ENCODE assay signal across 11 cellular contexts in genomic region chr10:80598084-80598798, GRCh38.
DNase-seq lines count a peak whose midpoint lies in the region; ATAC-seq, FAIRE-seq and TF ChIP-seq lines count a peak whose summit lies in the region.
"Had no signal": no experiment of that assay in that cellular context is flagged by ENCODE, and none has a peak within 500 bp of the region (broad histone marks: within the 10 kb centered on the region; RNA-seq: fewer than 3 reads in every experiment).

No MANE protein-coding gene starts in this region.

- no peak overlapping the region for H3K4me3 ChIP-seq in DOHH2 (ENCODE audit: low read length)
- H3K4me3 ChIP-seq in CD8-positive, alpha-beta T cell (ENCODE audit: low read depth, low read length): no peak overlapping the region
- H3K4me3 ChIP-seq: right atrium auricular region had no signal

- peaks cover 22% of the 10 kb centered on the region for H3K4me1 ChIP-seq in DOHH2 (ENCODE audit: control insufficient read depth, low read length)
- H3K4me1 ChIP-seq in CD8-positive, alpha-beta T cell (ENCODE audit: insufficient read depth, low read length): no peaks in the 10 kb centered on the region
- H3K4me1 ChIP-seq: right atrium auricular region had no signal

- H3K36me3 Mint-ChIP-seq in WTC11: no peaks in the 10 kb centered on the region
- H3K36me3 Mint-ChIP-seq in CD8-positive, alpha-beta T cell: no peaks in the 10 kb centered on the region

- ATAC-seq in GM19452 (IDR thresholded peaks at IDR 0.05; ENCODE audit: unreplicated experiment) (peak; percentile 50), HG03025 (IDR thresholded peaks at IDR 0.05; ENCODE audit: low FRiP score, unreplicated experiment) (peak; percentile 77), WTC11 (no peak)
- no peak for ATAC-seq in CD8-positive, alpha-beta T cell

- no peaks in the 10 kb centered on the region for H3K27me3 Mint-ChIP-seq in WTC11 (ENCODE audit: low read depth)
- H3K27me3 Mint-ChIP-seq in CD8-positive, alpha-beta T cell (ENCODE audit: low read depth): no peaks in the 10 kb centered on the region

- H3K27ac Mint-ChIP-seq in WTC11: no peak overlapping the region
- no peak overlapping the region for H3K27ac Mint-ChIP-seq in CD8-positive, alpha-beta T cell

- H3F3A ChIP-seq in DOHH2 (ENCODE audit: control insufficient read depth, insufficient read depth): peaks cover 7% of the 10 kb centered on the region

- no peaks in the 10 kb centered on the region for H4K20me1 ChIP-seq in DOHH2 (ENCODE audit: control insufficient read depth, insufficient read depth, low read depth, low read length)

- H3K9me3 ChIP-seq in DOHH2 (ENCODE audit: control insufficient read depth, insufficient read depth, low read length): no peaks in the 10 kb centered on the region
- H3K9me3 ChIP-seq in CD8-positive, alpha-beta T cell (ENCODE audit: low read length): no peaks in the 10 kb centered on the region
- H3K9me3 ChIP-seq: right atrium auricular region had no signal

- CTCF ChIA-PET in WTC11 (lab: Charles Lee): interaction anchor here (1.1 to 4.0 kb wide), 11 partner anchors 20 to 341 kb away, joined by 3 to 49 read pairs (median 5); no protein-coding TSS in a partner anchor
- CTCF ChIA-PET in CD8-positive, alpha-beta T cell (lab: Charles Lee): interaction anchor here (0.8 to 4.5 kb wide), 6 partner anchors 11 to 220 kb away, joined by 3 to 22 read pairs (median 10); no protein-coding TSS in a partner anchor

- DNase-seq in NOMO-1 treated with DMSO at 0.1 percent for 48 hours (lab: John Stamatoyannopoulos, UW; ENCODE audit: unreplicated experiment): peak; percentile 75
- no peak for DNase-seq in WTC11 (ENCODE audit: low spot score)
- no peak for DNase-seq in CD8-positive, alpha-beta T cell
- no peak for DNase-seq in stimulated activated CD4-positive, alpha-beta T cell treated with anti-CD3 and anti-CD28 coated beads, Interleukin-4, amount 100 ng/mL, for 4 hours
- DNase-seq in urothelium cell line (ENCODE audit: low spot score): no peak
- DNase-seq: activated CD4-positive, alpha-beta T cell treated with anti-CD3 and anti-CD28 coated beads, Interleukin-2, amount 50 U/mL, for 4 hours; amygdala had no signal

- intact Hi-C loops in CD8-positive, alpha-beta T cell (cut with DNase I, micrococcal nuclease): no loop called here

- H3K36me3 ChIP-seq in DOHH2 (ENCODE audit: control insufficient read depth, low read length): no peaks in the 10 kb centered on the region
- no peaks in the 10 kb centered on the region for H3K36me3 ChIP-seq in CD8-positive, alpha-beta T cell (ENCODE audit: insufficient read depth, low read length)
- H3K36me3 ChIP-seq: right atrium auricular region had no signal

- POLR2A ChIA-PET in WTC11 (lab: Charles Lee): no interaction called here
- POLR2A ChIA-PET in CD8-positive, alpha-beta T cell (lab: Charles Lee): no interaction called here

- TF ChIP-seq CTCF in DOHH2 (IDR thresholded peaks at IDR 0.05; ENCODE audit: low read depth, low read length, poor library complexity, severe bottlenecking): no peak
- no peak for TF ChIP-seq CTCF in WTC11 (IDR thresholded peaks at IDR 0.05)
- TF ChIP-seq CTCF in CD8-positive, alpha-beta T cell (IDR thresholded peaks at IDR 0.05): no peak

- H3K9me3 Mint-ChIP-seq in WTC11: peaks cover 5% of the 10 kb centered on the region
- no peaks in the 10 kb centered on the region for H3K9me3 Mint-ChIP-seq in CD8-positive, alpha-beta T cell

- H3K9me2 ChIP-seq in DOHH2 (replicated peaks; ENCODE audit: control insufficient read depth, low read length): no peaks in the 10 kb centered on the region

- no peaks in the 10 kb centered on the region for H3K79me2 ChIP-seq in DOHH2 (ENCODE audit: control insufficient read depth, low read length)

- no peak for FAIRE-seq in urothelium cell line (lab: Jason Lieb, UNC)

- peak overlapping the region; percentile 15 for H3K27ac ChIP-seq in DOHH2 (ENCODE audit: low read depth, low read length)
- no peak overlapping the region for H3K27ac ChIP-seq in CD8-positive, alpha-beta T cell (ENCODE audit: low read depth, low read length)
- H3K27ac ChIP-seq: right atrium auricular region had no signal

- peak overlapping the region; percentile 24 for H3K4me2 ChIP-seq in DOHH2 (ENCODE audit: low read length)

- H3K4me3 Mint-ChIP-seq in WTC11: no peak overlapping the region
- H3K4me3 Mint-ChIP-seq in CD8-positive, alpha-beta T cell: no peak overlapping the region

- H3K4me1 Mint-ChIP-seq in WTC11: 0 out of 2 replicates have a peak, but pooled peaks cover 5% of the 10 kb centered on the region
- H3K4me1 Mint-ChIP-seq in CD8-positive, alpha-beta T cell (ENCODE audit: low read depth): no peaks in the 10 kb centered on the region

- H3K27me3 ChIP-seq in DOHH2 (ENCODE audit: control insufficient read depth, low read length): no peaks in the 10 kb centered on the region
- H3K27me3 ChIP-seq in CD8-positive, alpha-beta T cell (ENCODE audit: insufficient read depth, low read length): no peaks in the 10 kb centered on the region
- H3K27me3 ChIP-seq: right atrium auricular region had no signal

TF ChIP-seq in WTC11, 78 proteins besides CTCF, POLR2A, EP300 and RAD21:
- TF ChIP-seq ZNF396 (CRISPR knock-in tag; IDR thresholded peaks at IDR 0.05; ENCODE audit: borderline replicate concordance) (no peak), CREM (CRISPR knock-in tag; IDR thresholded peaks at IDR 0.05) (no peak), EMX1 (CRISPR knock-in tag; IDR thresholded peaks at IDR 0.05) (no peak), NFYB (CRISPR knock-in tag; conservative IDR thresholded peaks at IDR 0.05; ENCODE audit: low read depth) (no peak), GABPB1 (CRISPR knock-in tag; IDR thresholded peaks at IDR 0.05) (no peak), SMAD3 (CRISPR knock-in tag; IDR thresholded peaks at IDR 0.05; ENCODE audit: borderline replicate concordance) (no peak), FOXP1 (CRISPR knock-in tag; IDR thresholded peaks at IDR 0.05; ENCODE audit: borderline replicate concordance) (no peak), GTF2I (CRISPR knock-in tag; conservative IDR thresholded peaks at IDR 0.05) (no peak), ELF4 (CRISPR knock-in tag; IDR thresholded peaks at IDR 0.05; ENCODE audit: low read depth) (no peak), ZNF121 (CRISPR knock-in tag; IDR thresholded peaks at IDR 0.05) (no peak), GRHL2 (CRISPR knock-in tag; IDR thresholded peaks at IDR 0.05; ENCODE audit: insufficient replicate concordance, severe bottlenecking) (no peak), HMGA2 (CRISPR knock-in tag; IDR thresholded peaks at IDR 0.05) (no peak), NFATC4 (CRISPR knock-in tag; IDR thresholded peaks at IDR 0.05) (no peak), ZNF512 (CRISPR knock-in tag; IDR thresholded peaks at IDR 0.05; ENCODE audit: borderline replicate concordance) (no peak), OVOL2 (CRISPR knock-in tag; IDR thresholded peaks at IDR 0.05; ENCODE audit: borderline replicate concordance) (no peak), ZNF416 (CRISPR knock-in tag; IDR thresholded peaks at IDR 0.05) (no peak), USF1 (CRISPR knock-in tag; IDR thresholded peaks at IDR 0.05) (no peak), SMAD4 (CRISPR knock-in tag; IDR thresholded peaks at IDR 0.05) (no peak)
- TF ChIP-seq, protein P1, sequence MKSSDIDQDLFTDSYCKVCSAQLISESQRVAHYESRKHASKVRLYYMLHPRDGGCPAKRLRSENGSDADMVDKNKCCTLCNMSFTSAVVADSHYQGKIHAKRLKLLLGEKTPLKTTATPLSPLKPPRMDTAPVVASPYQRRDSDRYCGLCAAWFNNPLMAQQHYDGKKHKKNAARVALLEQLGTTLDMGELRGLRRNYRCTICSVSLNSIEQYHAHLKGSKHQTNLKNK (CRISPR knock-in tag; IDR thresholded peaks at IDR 0.05): no peak
- TF ChIP-seq, protein P2, sequence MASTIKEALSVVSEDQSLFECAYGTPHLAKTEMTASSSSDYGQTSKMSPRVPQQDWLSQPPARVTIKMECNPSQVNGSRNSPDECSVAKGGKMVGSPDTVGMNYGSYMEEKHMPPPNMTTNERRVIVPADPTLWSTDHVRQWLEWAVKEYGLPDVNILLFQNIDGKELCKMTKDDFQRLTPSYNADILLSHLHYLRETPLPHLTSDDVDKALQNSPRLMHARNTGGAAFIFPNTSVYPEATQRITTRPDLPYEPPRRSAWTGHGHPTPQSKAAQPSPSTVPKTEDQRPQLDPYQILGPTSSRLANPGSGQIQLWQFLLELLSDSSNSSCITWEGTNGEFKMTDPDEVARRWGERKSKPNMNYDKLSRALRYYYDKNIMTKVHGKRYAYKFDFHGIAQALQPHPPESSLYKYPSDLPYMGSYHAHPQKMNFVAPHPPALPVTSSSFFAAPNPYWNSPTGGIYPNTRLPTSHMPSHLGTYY (CRISPR knock-in tag; IDR thresholded peaks at IDR 0.05): no peak

Comparison
In these comparisons a context has a peak if more than half of its experiments do, and no peak if none do; other contexts are left out.
1. ATAC-seq: peak in GM19452 (single experiment) and HG03025 (single experiment); none in WTC11 (single experiment) and CD8-positive, alpha-beta T cell (single experiment).